ENCODE assay signal across 11 cellular contexts in the genomic region with DNA sequence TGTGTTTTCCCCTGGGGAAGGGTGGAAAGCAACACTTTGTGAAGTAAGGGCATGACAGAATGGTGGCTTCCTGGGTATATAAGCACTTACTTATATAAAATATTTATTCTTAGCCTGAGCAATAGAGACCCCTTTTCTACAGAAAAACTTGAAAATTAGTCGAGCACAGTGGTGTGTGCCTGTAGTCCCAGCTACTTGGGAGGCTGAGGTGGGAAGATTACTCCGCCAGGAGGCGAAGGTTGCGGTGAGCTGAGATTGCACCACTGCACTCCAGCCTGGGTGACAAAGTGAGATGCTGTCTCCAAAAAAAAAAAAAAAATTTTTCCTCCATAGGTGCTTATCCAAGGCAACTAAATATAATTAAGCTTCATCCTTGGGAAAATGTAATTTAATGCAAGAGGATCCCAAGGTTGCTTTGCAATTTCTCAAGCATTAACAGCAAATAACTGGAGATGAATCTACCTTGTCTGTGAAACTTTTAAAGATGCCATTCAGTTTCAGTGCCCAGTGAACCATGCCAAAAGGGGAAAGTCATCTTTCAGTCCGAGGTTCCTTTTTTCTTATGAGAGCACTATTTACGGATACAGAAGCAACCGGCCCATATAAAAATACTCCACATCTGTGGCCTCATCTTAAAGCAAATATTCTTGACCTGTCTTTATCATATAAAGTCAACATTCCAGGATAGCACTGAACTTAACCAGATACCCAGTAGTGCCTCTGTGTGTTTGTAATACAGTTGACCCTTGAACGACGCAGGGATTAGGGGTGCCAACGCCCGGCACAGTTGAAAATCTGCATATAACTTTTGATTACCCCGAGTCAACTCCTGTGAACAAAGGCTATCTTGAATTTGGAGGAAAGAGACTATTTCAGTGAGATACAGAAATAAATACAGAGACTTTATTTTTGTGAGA.
DNase-seq lines count a peak whose midpoint lies in the region; ATAC-seq and TF ChIP-seq lines count a peak whose summit lies in the region.
"Had no signal": no experiment of that assay in that cellular context is flagged by ENCODE, and none has a peak within 500 bp of the region (broad histone marks: within the 10 kb centered on the region; RNA-seq: fewer than 3 reads in every experiment).

No MANE protein-coding gene starts in this region.

- peak; percentile 79 for DNase-seq in colonic mucosa
- DNase-seq in renal cortical epithelial cell (ENCODE audit: low read depth): peak; percentile 21
- DNase-seq in kidney glomerular epithelial cell (lab: John Stamatoyannopoulos, UW): no peak
- DNase-seq in globus pallidus (ENCODE audit: low spot score): no peak
- DNase-seq in cortex of kidney (lab: John Stamatoyannopoulos, UW): no peak
- no peak for DNase-seq in vagina (ENCODE audit: extremely low spot score in 2 of 2)
- DNase-seq: activated T-cell treated with anti-CD3 and anti-CD28 coated beads, Interleukin-2, amount 50 U/mL, for 1 hour; NCI-H446 treated with DMSO at 0.1 percent for 48 hours; thyroid gland had no signal

- H3K9ac ChIP-seq in colonic mucosa (ENCODE audit: low read depth in 2 of 2, low read length in 2 of 2): no peak overlapping the region

- intact Hi-C loops in colonic mucosa (cut with DNase I) (no loop called here), vagina (cut with DNase I) (no loop called here)

- H3K4me3 ChIP-seq in colonic mucosa (no peak overlapping the region), vagina (no peak overlapping the region)
- H3K4me3 ChIP-seq: thyroid gland had no signal

- H3K9me3 ChIP-seq in colonic mucosa (no peaks in the 10 kb centered on the region), vagina (no peaks in the 10 kb centered on the region)
- H3K9me3 ChIP-seq: thyroid gland had no signal

- peaks cover 5% of the 10 kb centered on the region for H3K4me1 ChIP-seq in colonic mucosa
- H3K4me1 ChIP-seq in vagina: no peaks in the 10 kb centered on the region
- H3K4me1 ChIP-seq: thyroid gland had no signal

- no peaks in the 10 kb centered on the region for H3K36me3 ChIP-seq in colonic mucosa
- H3K36me3 ChIP-seq in vagina: peaks cover 0 to 1% of the 10 kb centered on the region in 2 donors
- H3K36me3 ChIP-seq: thyroid gland had no signal

- H3K27ac ChIP-seq in colonic mucosa: peak overlapping the region; percentile 76
- no peak overlapping the region for H3K27ac ChIP-seq in vagina
- H3K27ac ChIP-seq: thyroid gland had no signal

- TF ChIP-seq CTCF in colonic mucosa (IDR thresholded peaks at IDR 0.05) (no peak), vagina (IDR thresholded peaks at IDR 0.05) (no peak)

- peak; percentile 48 for ATAC-seq in GM18511 (IDR thresholded peaks at IDR 0.05; ENCODE audit: unreplicated experiment)
- ATAC-seq in HG03378 (IDR thresholded peaks at IDR 0.05; ENCODE audit: unreplicated experiment): peak; percentile 55

- no peak for TF ChIP-seq POLR2A in vagina (IDR thresholded peaks at IDR 0.05)

- H3K27me3 ChIP-seq in colonic mucosa: no peaks in the 10 kb centered on the region
- no peaks in the 10 kb centered on the region for H3K27me3 ChIP-seq in vagina
- H3K27me3 ChIP-seq: thyroid gland had no signal

Comparison
In these comparisons a context has a peak if more than half of its experiments do, and no peak if none do; other contexts are left out.
1. DNase-seq: peak in colonic mucosa (single experiment) and renal cortical epithelial cell (single experiment); none in kidney glomerular epithelial cell (single experiment), globus pallidus (single experiment), cortex of kidney (single experiment) and vagina (0 of 2).